Comparison of ENCODE assay signal across 1 cellular context in genomic region chr15:40928975-40929729, GRCh38.
A peak's percentile ranks its signal among the peaks of the same experiment; 100 is the strongest.
TF ChIP-seq lines count a peak whose summit lies in the region.

DLL4 (plus strand) TSS chr15:40929340; CDS start chr15:40929669, 329 bp downstream.

TF ChIP-seq in HepG2, 621 proteins besides CTCF, POLR2A, EP300 and RAD21 (continued from another document):
- peak; percentile 18; the same call in 1 of the 2 replicates for TF ChIP-seq PBX2 (CRISPR knock-in tag; IDR thresholded peaks at IDR 0.05)
- TF ChIP-seq ZNF790 (CRISPR knock-in tag; IDR thresholded peaks at IDR 0.05; ENCODE audit: borderline replicate concordance): 0 out of 2 replicates have a peak, but pooled peaks have one; percentile 62
- peak; percentile 28; the same call in 1 of the 2 replicates for TF ChIP-seq ZBTB7B (CRISPR knock-in tag; IDR thresholded peaks at IDR 0.05)
- 0 out of 2 replicates have a peak, but pooled peaks have one; percentile 33 for TF ChIP-seq ZNF678 (CRISPR knock-in tag; IDR thresholded peaks at IDR 0.05)
- TF ChIP-seq ATF4 (CRISPR knock-in tag; IDR thresholded peaks at IDR 0.05): no peak
- no peak for TF ChIP-seq THAP8 (CRISPR knock-in tag; IDR thresholded peaks at IDR 0.05; ENCODE audit: borderline replicate concordance)
- no peak for TF ChIP-seq ATF1 (CRISPR knock-in tag; IDR thresholded peaks at IDR 0.05)
- TF ChIP-seq MYC (CRISPR knock-in tag; IDR thresholded peaks at IDR 0.05; ENCODE audit: borderline replicate concordance): peak; percentile 64; the same call in 1 of the 2 replicates
- TF ChIP-seq TBP (CRISPR knock-in tag; IDR thresholded peaks at IDR 0.05): no peak
- no peak for TF ChIP-seq ZNF619 (CRISPR knock-in tag; IDR thresholded peaks at IDR 0.05)
- 0 out of 2 replicates have a peak, but pooled peaks have one; percentile 36 for TF ChIP-seq ERF (CRISPR knock-in tag; IDR thresholded peaks at IDR 0.05)
- no peak for TF ChIP-seq THYN1 (CRISPR knock-in tag; IDR thresholded peaks at IDR 0.05; ENCODE audit: borderline replicate concordance, low read depth)
- TF ChIP-seq ZNF776 (CRISPR knock-in tag; IDR thresholded peaks at IDR 0.05): 0 out of 2 replicates have a peak, but pooled peaks have one; percentile 60
- TF ChIP-seq ZNF781 (CRISPR knock-in tag; IDR thresholded peaks at IDR 0.05; ENCODE audit: borderline replicate concordance, not compliant biosample characterization): no peak
- peak; percentile 32; the same call in 1 of the 2 replicates for TF ChIP-seq GABPB1 (CRISPR knock-in tag; IDR thresholded peaks at IDR 0.05)
- TF ChIP-seq DPF2 (CRISPR knock-in tag; IDR thresholded peaks at IDR 0.05; ENCODE audit: borderline replicate concordance, low read depth): no peak
- 0 out of 2 replicates have a peak, but pooled peaks have one; percentile 19 for TF ChIP-seq ZNF414 (CRISPR knock-in tag; IDR thresholded peaks at IDR 0.05)
- TF ChIP-seq ZFP36L1 (CRISPR knock-in tag; IDR thresholded peaks at IDR 0.05): no peak
- 0 out of 2 replicates have a peak, but pooled peaks have one; percentile 4 for TF ChIP-seq AHR (CRISPR knock-in tag; IDR thresholded peaks at IDR 0.05)
- 0 out of 2 replicates have a peak, but pooled peaks have one; percentile 63 for TF ChIP-seq DZIP1 (CRISPR knock-in tag; IDR thresholded peaks at IDR 0.05)
- peak; percentile 14; the same call in 1 of the 2 replicates for TF ChIP-seq TFDP1 (CRISPR knock-in tag; IDR thresholded peaks at IDR 0.05; ENCODE audit: borderline replicate concordance)
- TF ChIP-seq ZNF724P (CRISPR knock-in tag; IDR thresholded peaks at IDR 0.05; ENCODE audit: borderline replicate concordance): peak; percentile 63; the same call in 1 of the 2 replicates
- no peak for TF ChIP-seq ZNF713 (CRISPR knock-in tag; IDR thresholded peaks at IDR 0.05)
- TF ChIP-seq HDAC1 (CRISPR knock-in tag; IDR thresholded peaks at IDR 0.05): no peak
- no peak for TF ChIP-seq NR1H2 (CRISPR knock-in tag; IDR thresholded peaks at IDR 0.05; ENCODE audit: borderline replicate concordance, low read depth)
- no peak for TF ChIP-seq ZSCAN22 (CRISPR knock-in tag; IDR thresholded peaks at IDR 0.05)
- TF ChIP-seq ETS1 (CRISPR knock-in tag; IDR thresholded peaks at IDR 0.05): no peak
- peak; percentile 36; the same call in 1 of the 2 replicates for TF ChIP-seq KDM2A (CRISPR knock-in tag; IDR thresholded peaks at IDR 0.05; ENCODE audit: borderline replicate concordance, low read depth)
- 0 out of 2 replicates have a peak, but pooled peaks have one; percentile 7 for TF ChIP-seq SALL1 (CRISPR knock-in tag; IDR thresholded peaks at IDR 0.05)
- TF ChIP-seq HOXA7 (CRISPR knock-in tag; IDR thresholded peaks at IDR 0.05): no peak
- TF ChIP-seq TAF1 (CRISPR knock-in tag; IDR thresholded peaks at IDR 0.05): peak; percentile 26; the same call in 1 of the 2 replicates
- 0 out of 2 replicates have a peak, but pooled peaks have one; percentile 20 for TF ChIP-seq ZNF782 (CRISPR knock-in tag; IDR thresholded peaks at IDR 0.05; ENCODE audit: borderline replicate concordance)
- TF ChIP-seq ZNF446 (CRISPR knock-in tag; IDR thresholded peaks at IDR 0.05): 0 out of 2 replicates have a peak, but pooled peaks have one; percentile 30
- TF ChIP-seq ZFX (CRISPR knock-in tag; IDR thresholded peaks at IDR 0.05; ENCODE audit: low read depth): peak; percentile 66
- TF ChIP-seq CREB3 (CRISPR knock-in tag; IDR thresholded peaks at IDR 0.05): 0 out of 2 replicates have a peak, but pooled peaks have one; percentile 26
- peak; percentile 54; the same call in 1 of the 2 replicates for TF ChIP-seq CENPBD1 (CRISPR knock-in tag; IDR thresholded peaks at IDR 0.05; ENCODE audit: borderline replicate concordance, low read depth)
- 0 out of 2 replicates have a peak, but pooled peaks have one; percentile 30 for TF ChIP-seq RXRB (CRISPR knock-in tag; IDR thresholded peaks at IDR 0.05; ENCODE audit: borderline replicate concordance)
- peak; percentile 48; the same call in 1 of the 2 replicates for TF ChIP-seq ZNF232 (CRISPR knock-in tag; IDR thresholded peaks at IDR 0.05; ENCODE audit: borderline replicate concordance)
